ENCODE assay signal across 13 cellular contexts in genomic region chr13:31910633-31911032, GRCh38.
A peak's percentile ranks its signal among the peaks of the same experiment; 100 is the strongest.
DNase-seq lines count a peak whose midpoint lies in the region; ATAC-seq and TF ChIP-seq lines count a peak whose summit lies in the region.
"Had no signal": no experiment of that assay in that cellular context is flagged by ENCODE, and none has a peak within 500 bp of the region (broad histone marks: within the 10 kb centered on the region; RNA-seq: fewer than 3 reads in every experiment).

No MANE protein-coding gene starts in this region.

- no peaks in the 10 kb centered on the region for H3K27me3 ChIP-seq in left ventricle myocardium inferior (ENCODE audit: low read depth)
- no peaks in the 10 kb centered on the region for H3K27me3 ChIP-seq in left lung
- H3K27me3 ChIP-seq in esophagus muscularis mucosa: no peaks in the 10 kb centered on the region
- no peaks in the 10 kb centered on the region for H3K27me3 ChIP-seq in stomach

- H3K27ac ChIP-seq in left ventricle myocardium inferior (replicated peaks): peak overlapping the region; percentile 65
- peak overlapping the region in 1 of 2 donors; percentile 76 for H3K27ac ChIP-seq in left lung
- no peak overlapping the region for H3K27ac ChIP-seq in esophagus muscularis mucosa (replicated peaks in 1 of 4)
- no peak overlapping the region for H3K27ac ChIP-seq in stomach
- H3K27ac ChIP-seq: A549, C4-2B had no signal

- H3K36me3 ChIP-seq in left ventricle myocardium inferior (no peaks in the 10 kb centered on the region), left lung (no peaks in the 10 kb centered on the region), esophagus muscularis mucosa (no peaks in the 10 kb centered on the region), stomach (no peaks in the 10 kb centered on the region)

- TF ChIP-seq POLR2A in esophagus muscularis mucosa (IDR thresholded peaks at IDR 0.05; ENCODE audit: low read depth) (no peak), stomach (IDR thresholded peaks at IDR 0.05) (no peak)

- H3K9me3 ChIP-seq in left ventricle myocardium inferior (replicated peaks) (no peaks in the 10 kb centered on the region), left lung (no peaks in the 10 kb centered on the region), esophagus muscularis mucosa (no peaks in the 10 kb centered on the region), stomach (no peaks in the 10 kb centered on the region)
- H3K9me3 ChIP-seq: A549, SK-N-SH had no signal

- H3K4me3 ChIP-seq in left ventricle myocardium inferior (no peak overlapping the region), left lung (no peak overlapping the region), esophagus muscularis mucosa (no peak overlapping the region), stomach (no peak overlapping the region)
- H3K4me3 ChIP-seq: A549 had no signal

- H3K36me3 Mint-ChIP-seq in stimulated activated effector memory CD8-positive, alpha-beta T cell treated with anti-CD3 and anti-CD28 coated beads, Interleukin-12 subunit alpha, Interleukin-12 subunit beta, amount 100 ng/mL, for 72 hours: no peaks in the 10 kb centered on the region

- no peak for TF ChIP-seq CTCF in left ventricle myocardium inferior (IDR thresholded peaks at IDR 0.05; ENCODE audit: borderline replicate concordance)
- no peak for TF ChIP-seq CTCF in left lung (IDR thresholded peaks at IDR 0.05)
- TF ChIP-seq CTCF in esophagus muscularis mucosa (IDR thresholded peaks at IDR 0.05): no peak
- TF ChIP-seq CTCF in stomach (IDR thresholded peaks at IDR 0.05): no peak

- 100% methylated on average over 2 of the region's 2 CpGs for WGBS in esophagus muscularis mucosa
- WGBS in stomach, 5 donors: 91 to 100% (median 97%) methylated on average over 2 of the region's 2 CpGs

- H3K4me1 Mint-ChIP-seq in stimulated activated effector memory CD8-positive, alpha-beta T cell treated with anti-CD3 and anti-CD28 coated beads, Interleukin-12 subunit alpha, Interleukin-12 subunit beta, amount 100 ng/mL, for 72 hours: no peaks in the 10 kb centered on the region

- H3K4me3 Mint-ChIP-seq in stimulated activated effector memory CD8-positive, alpha-beta T cell treated with anti-CD3 and anti-CD28 coated beads, Interleukin-12 subunit alpha, Interleukin-12 subunit beta, amount 100 ng/mL, for 72 hours: no peak overlapping the region

- TF ChIP-seq EP300 in esophagus muscularis mucosa (IDR thresholded peaks at IDR 0.05): no peak
- TF ChIP-seq EP300 in stomach (IDR thresholded peaks at IDR 0.05): no peak

- H3K9me3 Mint-ChIP-seq in stimulated activated effector memory CD8-positive, alpha-beta T cell treated with anti-CD3 and anti-CD28 coated beads, Interleukin-12 subunit alpha, Interleukin-12 subunit beta, amount 100 ng/mL, for 72 hours: no peaks in the 10 kb centered on the region

- ATAC-seq in Right ventricle myocardium superior (ENCODE audit: poor library complexity) (no peak), left lung (peak; percentile 61)
- ATAC-seq in stimulated activated effector memory CD8-positive, alpha-beta T cell treated with anti-CD3 and anti-CD28 coated beads, Interleukin-12 subunit alpha, Interleukin-12 subunit beta, amount 100 ng/mL, for 72 hours: no peak
- ATAC-seq: A549 had no signal

- H3K4me1 ChIP-seq in left ventricle myocardium inferior: peaks cover 52% of the 10 kb centered on the region
- H3K4me1 ChIP-seq in left lung: peaks cover 5 to 34% of the 10 kb centered on the region in 2 donors
- peaks cover 4 to 24% (median 18%) of the 10 kb centered on the region in 4 donors for H3K4me1 ChIP-seq in esophagus muscularis mucosa
- H3K4me1 ChIP-seq in stomach: peaks cover 0 to 46% (median 8%) of the 10 kb centered on the region in 4 donors
- H3K4me1 ChIP-seq: A549 had no signal

- no peak for DNase-seq in left ventricle myocardium inferior
- no peak for DNase-seq in Right ventricle myocardium superior
- DNase-seq in NCI-H69 (lab: John Stamatoyannopoulos, UW): peak; percentile 15
- no peak for DNase-seq in left lung
- no peak for DNase-seq in esophagus muscularis mucosa (ENCODE audit: extremely low spot score)
- DNase-seq in stomach: no peak
- DNase-seq in 8988T: no peak
- DNase-seq in stimulated activated effector memory CD8-positive, alpha-beta T cell treated with anti-CD3 and anti-CD28 coated beads, Interleukin-12 subunit alpha, Interleukin-12 subunit beta, amount 100 ng/mL, for 72 hours (ENCODE audit: low spot score in 2 of 2): no peak
- DNase-seq: NCI-H1417 treated with DMSO at 0.1 percent for 48 hours, NCI-H187 had no signal

- H3K27ac Mint-ChIP-seq in stimulated activated effector memory CD8-positive, alpha-beta T cell treated with anti-CD3 and anti-CD28 coated beads, Interleukin-12 subunit alpha, Interleukin-12 subunit beta, amount 100 ng/mL, for 72 hours: no peak overlapping the region

- intact Hi-C loops in left ventricle myocardium inferior (cut with micrococcal nuclease) (loop anchor here (10.0 kb wide), 2 partner anchors 204 to 394 kb away; no protein-coding TSS in a partner anchor), Right ventricle myocardium superior (cut with DNase I) (loop anchor here (5.0 kb wide), 1 partner anchor 402 kb away; no protein-coding TSS in a partner anchor), left lung (cut with DNase I) (no loop called here), esophagus muscularis mucosa (cut with DNase I) (loop anchor here (5.0 kb wide), 2 partner anchors 402 to 672 kb away; no protein-coding TSS in a partner anchor), stomach (cut with DNase I; ENCODE audit: low total_unique reads) (loop anchor here (10.0 kb wide), 1 partner anchor 394 kb away; no protein-coding TSS in a partner anchor)

Comparison
In these comparisons a context has a peak if more than half of its experiments do, and no peak if none do; other contexts are left out.
1. intact Hi-C loops: an anchor here in left ventricle myocardium inferior (10.0 kb wide), Right ventricle myocardium superior (5.0 kb wide), esophagus muscularis mucosa (5.0 kb wide) and stomach (10.0 kb wide); none called in left lung.